9 cellular contexts compared by ENCODE assay signal in the genomic region with DNA sequence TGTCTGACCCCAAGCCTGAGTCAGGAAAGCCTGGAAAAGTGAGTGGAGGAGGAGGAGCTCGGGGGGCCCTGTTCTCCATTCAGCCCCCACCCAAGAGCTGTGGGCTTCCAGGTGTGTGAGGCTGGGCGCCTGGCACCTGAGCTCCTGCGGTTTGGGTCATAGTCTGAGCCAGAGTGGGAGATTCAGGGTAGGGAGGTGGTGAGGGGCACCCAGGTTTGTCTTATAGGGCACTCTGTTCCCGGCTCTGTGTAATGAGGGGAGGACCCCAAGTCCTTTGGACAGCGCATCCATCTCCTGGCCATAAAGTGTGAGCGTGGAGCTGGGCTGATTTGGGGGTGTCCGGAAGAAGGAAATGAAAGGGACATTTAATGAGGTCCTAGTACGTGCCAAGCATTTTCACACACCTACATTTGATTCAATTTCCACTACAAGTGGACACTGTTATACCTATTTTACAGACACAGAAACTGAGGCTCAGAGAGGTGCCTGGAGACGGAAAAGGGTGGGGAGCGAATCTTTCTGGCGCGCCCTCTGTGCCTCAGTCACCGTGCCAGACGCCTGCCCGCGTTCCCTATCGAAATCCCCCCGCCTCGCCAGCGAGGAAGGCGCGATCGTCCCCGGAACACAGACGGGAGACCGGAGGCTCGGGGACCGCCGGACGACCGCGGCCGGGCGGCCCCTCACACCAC. TPM values are rescaled to one million over a fixed set of nuclear protein-coding genes. Genes with fewer than 3 reads are reported as not detected.
A peak's percentile ranks its signal among the peaks of the same experiment; 100 is the strongest.
DNase-seq lines count a peak whose midpoint lies in the region; ATAC-seq and TF ChIP-seq lines count a peak whose summit lies in the region.
"Had no signal": no experiment of that assay in that cellular context is flagged by ENCODE, and none has a peak within 500 bp of the region (broad histone marks: within the 10 kb centered on the region; RNA-seq: fewer than 3 reads in every experiment).

No MANE protein-coding gene starts in this region.

- peak overlapping the region; percentile 52 for H3K4me2 ChIP-seq in parathyroid adenoma (ENCODE audit: low read length)

- peaks cover 0 to 35% (median 5%) of the 10 kb centered on the region in 4 donors for H3K4me1 Mint-ChIP-seq in CD4-positive, CD25-positive, alpha-beta regulatory T cell

- intact Hi-C loops in sciatic nerve (cut with DNase I), result no loop called here

- H3K4me3 Mint-ChIP-seq in CD4-positive, CD25-positive, alpha-beta regulatory T cell, result peak overlapping the region; percentile 49 to 85 (median 80)

- H3K36me3 ChIP-seq in CD4-positive, CD25-positive, alpha-beta regulatory T cell (ENCODE audit: control insufficient read depth, insufficient read depth, low read length), result no peaks in the 10 kb centered on the region
- H3K36me3 ChIP-seq in Peyer's patch, result no peaks in the 10 kb centered on the region
- no peaks in the 10 kb centered on the region for H3K36me3 ChIP-seq in esophagus (ENCODE audit: control insufficient read depth in 2 of 2, insufficient read depth in 2 of 2, low read length in 1 of 2)
- no peaks in the 10 kb centered on the region for H3K36me3 ChIP-seq in parathyroid adenoma (ENCODE audit: control insufficient read depth, insufficient read depth, low read length)

- no peak for ATAC-seq in CD4-positive, CD25-positive, alpha-beta regulatory T cell (ENCODE audit: low read depth in 2 of 2)
- ATAC-seq in sciatic nerve (no peak), HG03025 (IDR thresholded peaks at IDR 0.05; ENCODE audit: low FRiP score, unreplicated experiment) (no peak)

- WGBS in esophagus, 2 donors, result 26 to 30% methylated on average over 34 of the region's 34 CpGs

- H3K36me3 Mint-ChIP-seq in CD4-positive, CD25-positive, alpha-beta regulatory T cell, result peaks cover 7% of the 10 kb centered on the region

- peaks cover 12% of the 10 kb centered on the region for H3K27me3 ChIP-seq in CD4-positive, CD25-positive, alpha-beta regulatory T cell (ENCODE audit: control insufficient read depth, insufficient read depth, low read length)
- H3K27me3 ChIP-seq in Peyer's patch (peaks cover 0 to 16% of the 10 kb centered on the region in 2 donors), esophagus (ENCODE audit: control insufficient read depth in 1 of 2, insufficient read depth in 2 of 2, low read length in 2 of 2) (peaks cover 0 to 7% of the 10 kb centered on the region in 2 donors), parathyroid adenoma (ENCODE audit: control insufficient read depth, insufficient read depth, low read length) (no peaks in the 10 kb centered on the region)

- peaks cover 47% of the 10 kb centered on the region for H3K27me3 Mint-ChIP-seq in CD4-positive, CD25-positive, alpha-beta regulatory T cell

- no peaks in the 10 kb centered on the region for H3K79me2 ChIP-seq in parathyroid adenoma

- no peak overlapping the region for H3K27ac ChIP-seq in CD4-positive, CD25-positive, alpha-beta regulatory T cell (ENCODE audit: insufficient read depth, low read length, poor library complexity, severe bottlenecking)
- H3K27ac ChIP-seq in Peyer's patch (peak overlapping the region in 3 of 4 donors; percentile 19 to 52 (median 31)), esophagus (ENCODE audit: low read depth in 2 of 2, low read length in 1 of 2) (peak overlapping the region; percentile 42 to 43), parathyroid adenoma (no peak overlapping the region)

- DNase-seq in CD4-positive, CD25-positive, alpha-beta regulatory T cell, result no peak
- no peak for DNase-seq in Peyer's patch
- DNase-seq in Ammon's horn (ENCODE audit: low spot score), result no peak
- DNase-seq in sciatic nerve (ENCODE audit: low spot score), result no peak
- DNase-seq in activated CD8-positive, alpha-beta memory T cell treated with anti-CD3 and anti-CD28 coated beads for 24 hours, result no peak
- DNase-seq: kidney had no signal

- TF ChIP-seq POLR2A in Peyer's patch (IDR thresholded peaks at IDR 0.05), result no peak

- peak overlapping the region in 2 of 3 donors; percentile 26 to 74 for H3K27ac Mint-ChIP-seq in CD4-positive, CD25-positive, alpha-beta regulatory T cell

- peak overlapping the region; percentile 50 for H3K4me3 ChIP-seq in CD4-positive, CD25-positive, alpha-beta regulatory T cell (ENCODE audit: low read depth, low read length)
- H3K4me3 ChIP-seq in Peyer's patch (peak overlapping the region; percentile 34 to 55 (median 51)), esophagus (ENCODE audit: low read depth in 1 of 2, low read length in 2 of 2) (peak overlapping the region; percentile 19 to 45), parathyroid adenoma (ENCODE audit: low read depth, low read length) (no peak overlapping the region)

- peak overlapping the region; percentile 65 for H2AFZ ChIP-seq in parathyroid adenoma

- no peak overlapping the region for H3K9ac ChIP-seq in parathyroid adenoma

- no peak for TF ChIP-seq CTCF in Peyer's patch (IDR thresholded peaks at IDR 0.05)
- TF ChIP-seq CTCF in parathyroid adenoma (IDR thresholded peaks at IDR 0.05), result no peak

- peaks cover 0 to 4% (median 0%) of the 10 kb centered on the region in 7 donors for H3K9me3 Mint-ChIP-seq in CD4-positive, CD25-positive, alpha-beta regulatory T cell

- H3K9me3 ChIP-seq in CD4-positive, CD25-positive, alpha-beta regulatory T cell (ENCODE audit: control insufficient read depth in 2 of 2, low read length in 2 of 2), result no peaks in the 10 kb centered on the region
- H3K9me3 ChIP-seq in Peyer's patch (no peaks in the 10 kb centered on the region), esophagus (ENCODE audit: control insufficient read depth in 2 of 2, insufficient read depth in 1 of 2, low read depth in 1 of 2, low read length in 1 of 2) (no peaks in the 10 kb centered on the region), parathyroid adenoma (ENCODE audit: control insufficient read depth, low read length) (no peaks in the 10 kb centered on the region)

- peaks cover 13% of the 10 kb centered on the region for H3K4me1 ChIP-seq in CD4-positive, CD25-positive, alpha-beta regulatory T cell (ENCODE audit: control insufficient read depth, insufficient read depth, low read length, poor library complexity, severe bottlenecking)
- H3K4me1 ChIP-seq in Peyer's patch (peaks cover 0 to 17% (median 9%) of the 10 kb centered on the region in 4 donors), esophagus (ENCODE audit: control insufficient read depth in 2 of 2, insufficient read depth in 2 of 2, low read length in 1 of 2) (peaks cover 0 to 6% of the 10 kb centered on the region in 2 donors), parathyroid adenoma (no peaks in the 10 kb centered on the region)

RNA-seq across cellular contexts. Expression of gene NPTXR, which starts 1.2 kb away (rescaled TPM):
- total RNA-seq in CD4-positive, CD25-positive, alpha-beta regulatory T cell, result 1.3 TPM
- polyA plus RNA-seq in CD4-positive, CD25-positive, alpha-beta regulatory T cell, result under 1 TPM in 3 of 4 donors, not detected in 1; 0.32 to 0.65 (median 0.35) TPM
- total RNA-seq in Peyer's patch, result 1 to 10 TPM in 2 of 4 donors, under 1 TPM in 2; 0.53 to 2.8 (median 1.1) TPM
- polyA plus RNA-seq in esophagus, result under 1 TPM; 0.28 to 0.73 TPM
- total RNA-seq in sciatic nerve, result 6.9 TPM

RNA-seq across cellular contexts. Expression of gene CBX6, which starts 29.4 kb away (rescaled TPM):
- 47.2 TPM for total RNA-seq in CD4-positive, CD25-positive, alpha-beta regulatory T cell
- polyA plus RNA-seq in CD4-positive, CD25-positive, alpha-beta regulatory T cell, result 1 to 10 TPM; 4.1 to 5.7 (median 5.4) TPM
- total RNA-seq in Peyer's patch (10 to 100 TPM in 2 of 4 donors, 1 to 10 TPM in 2; 7.0 to 35.5 (median 10.7) TPM), sciatic nerve (83.5 TPM)
- 1 to 10 TPM; 6.4 to 8.5 TPM for polyA plus RNA-seq in esophagus

RNA-seq across cellular contexts. Expression of gene DNAL4, which starts 48.7 kb away (rescaled TPM):
- total RNA-seq in CD4-positive, CD25-positive, alpha-beta regulatory T cell, result 6.3 TPM
- polyA plus RNA-seq in CD4-positive, CD25-positive, alpha-beta regulatory T cell, result 10 to 100 TPM in 2 of 4 donors, 1 to 10 TPM in 2; 9.3 to 10.9 (median 10.0) TPM
- total RNA-seq in Peyer's patch, result 10 to 100 TPM in 3 of 4 donors, not detected in 1; 15.2 to 21.6 (median 16.2) TPM
- polyA plus RNA-seq in esophagus, result 10 to 100 TPM in 1 of 2 donors, 1 to 10 TPM in 1; 8.5 to 12.7 TPM
- total RNA-seq in sciatic nerve, result 11.1 TPM

Comparison
In these comparisons a context has a peak if more than half of its experiments do, and no peak if none do; other contexts are left out.
1. H3K27ac ChIP-seq: peak in Peyer's patch (3 of 4) and esophagus (2 of 2); none in CD4-positive, CD25-positive, alpha-beta regulatory T cell (single experiment) and parathyroid adenoma (single experiment).